ENCODE assay signal across 20 cellular contexts in genomic region chr5:36052542-36052941, GRCh38. TPM values are rescaled to one million over a fixed set of nuclear protein-coding genes. Genes with fewer than 3 reads are reported as not detected.
DNase-seq lines count a peak whose midpoint lies in the region; TF ChIP-seq lines count a peak whose summit lies in the region.
"Had no signal": no experiment of that assay in that cellular context is flagged by ENCODE, and none has a peak within 500 bp of the region (broad histone marks: within the 10 kb centered on the region; RNA-seq: fewer than 3 reads in every experiment).

No MANE protein-coding gene starts in this region.

- H3K4me2 ChIP-seq in BLaER1 (peak overlapping the region; percentile 89), GM23248 (ENCODE audit: unreplicated experiment) (no peak overlapping the region), mesenchymal stem cell (ENCODE audit: low read length, poor library complexity, severe bottlenecking) (no peak overlapping the region)

- H3F3A ChIP-seq in GM23248 (ENCODE audit: insufficient read depth): no peaks in the 10 kb centered on the region; the same call in 1 of the 2 replicates

- TF ChIP-seq EP300 in esophagus muscularis mucosa (IDR thresholded peaks at IDR 0.05): no peak

- in situ Hi-C loops in GM23248 (cut with MboI): no loop called here

- H3K27ac ChIP-seq in BLaER1 (peak overlapping the region; percentile 87), GM23248 (no peak overlapping the region), esophagus muscularis mucosa (replicated peaks in 1 of 4) (no peak overlapping the region), mesenchymal stem cell (ENCODE audit: low read length, poor library complexity, severe bottlenecking) (no peak overlapping the region)
- H3K27ac ChIP-seq: Peyer's patch had no signal

- no peaks in the 10 kb centered on the region for H4K20me1 ChIP-seq in BLaER1
- no peaks in the 10 kb centered on the region for H4K20me1 ChIP-seq in GM23248 (ENCODE audit: insufficient read depth)

- H4K8ac ChIP-seq in mesenchymal stem cell (ENCODE audit: low read length): no peak overlapping the region

- no peak overlapping the region for H2BK12ac ChIP-seq in mesenchymal stem cell (ENCODE audit: low read length in 2 of 2)

- H2BK120ac ChIP-seq in mesenchymal stem cell (ENCODE audit: low read depth, low read length): no peak overlapping the region

- no peak overlapping the region for H2BK5ac ChIP-seq in mesenchymal stem cell (ENCODE audit: low read depth, low read length, poor library complexity, severe bottlenecking)

- H3K23ac ChIP-seq in mesenchymal stem cell (ENCODE audit: low read length in 2 of 2): no peak overlapping the region

- TF ChIP-seq POLR2A in esophagus muscularis mucosa (IDR thresholded peaks at IDR 0.05; ENCODE audit: low read depth): no peak

- no peak overlapping the region for H3K14ac ChIP-seq in mesenchymal stem cell (ENCODE audit: low read length in 2 of 2)

- no peaks in the 10 kb centered on the region for H3K9me2 ChIP-seq in GM23248 (ENCODE audit: insufficient read depth)

- H2AK5ac ChIP-seq in mesenchymal stem cell (ENCODE audit: low read length, severe bottlenecking): no peak overlapping the region

- H3K18ac ChIP-seq in mesenchymal stem cell (ENCODE audit: low read depth in 1 of 2, low read length in 2 of 2): no peak overlapping the region

- DNase-seq in GM23248: peak; percentile 33
- DNase-seq in RKO (ENCODE audit: low spot score): peak; percentile 17
- peak; percentile 57 for DNase-seq in esophagus muscularis mucosa (ENCODE audit: extremely low spot score)
- DNase-seq in SW480 (ENCODE audit: low spot score): no peak
- no peak for DNase-seq in mesenchymal stem cell
- DNase-seq in NCI-H774 (lab: John Stamatoyannopoulos, UW): no peak
- DNase-seq: GDM1, NCI-H1417, NCI-H1694 treated with DMSO at 0.1 percent for 48 hours, NCI-H2081 treated with DMSO at 0.1 percent for 48 hours, NCI-H2171 treated with DMSO at 0.1 percent for 48 hours, Peyer's patch, Right ventricle myocardium superior, T-helper 17 cell had no signal

- H3K4ac ChIP-seq in mesenchymal stem cell (ENCODE audit: low read depth in 1 of 2, low read length in 2 of 2): no peak overlapping the region

- no peak overlapping the region for H4K91ac ChIP-seq in mesenchymal stem cell (ENCODE audit: low read length)

- no peak for TF ChIP-seq CTCF in esophagus muscularis mucosa (IDR thresholded peaks at IDR 0.05)

- no peaks in the 10 kb centered on the region for H3K27me3 ChIP-seq in BLaER1
- peaks cover 7% of the 10 kb centered on the region; the same call in 1 of the 2 replicates for H3K27me3 ChIP-seq in GM23248 (replicated peaks; ENCODE audit: insufficient read depth)
- H3K27me3 ChIP-seq in esophagus muscularis mucosa: no peaks in the 10 kb centered on the region
- peaks cover 3 to 28% of the 10 kb centered on the region in 2 experiments for H3K27me3 ChIP-seq in mesenchymal stem cell (ENCODE audit: control insufficient read depth in 1 of 2, insufficient read depth in 1 of 2, low read length in 2 of 2)
- H3K27me3 ChIP-seq: Peyer's patch had no signal

- H2AFZ ChIP-seq in GM23248 (no peak overlapping the region), mesenchymal stem cell (ENCODE audit: low read depth, low read length) (no peak overlapping the region)

- peaks cover 66% of the 10 kb centered on the region for H3K36me3 ChIP-seq in BLaER1
- H3K36me3 ChIP-seq in GM23248 (ENCODE audit: low read depth): no peaks in the 10 kb centered on the region
- no peaks in the 10 kb centered on the region for H3K36me3 ChIP-seq in esophagus muscularis mucosa
- H3K36me3 ChIP-seq in mesenchymal stem cell (ENCODE audit: control insufficient read depth in 1 of 2, insufficient read depth in 2 of 2, low read depth in 1 of 2, low read length in 2 of 2): no peaks in the 10 kb centered on the region
- H3K36me3 ChIP-seq: Peyer's patch had no signal

- H3K9ac ChIP-seq in BLaER1 (no peak overlapping the region), GM23248 (no peak overlapping the region), mesenchymal stem cell (ENCODE audit: low read length) (no peak overlapping the region)

- no peak overlapping the region for H3K4me3 ChIP-seq in BLaER1
- no peak overlapping the region for H3K4me3 ChIP-seq in GM23248
- H3K4me3 ChIP-seq in esophagus muscularis mucosa: no peak overlapping the region
- no peak overlapping the region for H3K4me3 ChIP-seq in mesenchymal stem cell (ENCODE audit: insufficient read depth in 1 of 2, low read depth in 1 of 2, low read length in 2 of 2)
- H3K4me3 ChIP-seq: Peyer's patch had no signal

- no peaks in the 10 kb centered on the region for H3K79me2 ChIP-seq in GM23248 (ENCODE audit: insufficient read depth)

- H3K4me1 ChIP-seq in BLaER1: peaks cover 63% of the 10 kb centered on the region
- H3K4me1 ChIP-seq in GM23248 (ENCODE audit: insufficient read depth): no peaks in the 10 kb centered on the region
- no peaks in the 10 kb centered on the region for H3K4me1 ChIP-seq in esophagus muscularis mucosa
- H3K4me1 ChIP-seq in mesenchymal stem cell (ENCODE audit: control insufficient read depth, insufficient read depth, low read depth, low read length): no peaks in the 10 kb centered on the region
- H3K4me1 ChIP-seq: Peyer's patch had no signal

- no peak overlapping the region for H2BK15ac ChIP-seq in mesenchymal stem cell (ENCODE audit: low read depth, poor library complexity, severe bottlenecking)

- H3K79me1 ChIP-seq in mesenchymal stem cell (replicated peaks; ENCODE audit: low read length, poor library complexity, severe bottlenecking): no peaks in the 10 kb centered on the region

- H3K9me3 ChIP-seq in BLaER1 (peaks cover 35% of the 10 kb centered on the region), GM23248 (ENCODE audit: low read depth) (no peaks in the 10 kb centered on the region), esophagus muscularis mucosa (no peaks in the 10 kb centered on the region), mesenchymal stem cell (ENCODE audit: control insufficient read depth, low read length) (no peaks in the 10 kb centered on the region)
- H3K9me3 ChIP-seq: Peyer's patch had no signal

- intact Hi-C loops in esophagus muscularis mucosa (cut with DNase I): no loop called here

RNA-seq across cellular contexts. Expression of gene UGT3A2, which starts 14.1 kb away (rescaled TPM):
- total RNA-seq in GM23248 (2014; rRNA removed; shearing (Covaris generic)): not detected in 2 replicates
- polyA plus RNA-seq in GM23248 (2016; fragmentation: Nextera tagmentation; extraction: Ambion mirVana): not detected in 2 replicates
- total RNA-seq in esophagus muscularis mucosa: not detected
- not detected for polyA plus RNA-seq in mesenchymal stem cell (2013, experiment 1 of 2)
- polyA plus RNA-seq in mesenchymal stem cell (2013, experiment 2 of 2): not detected
- total RNA-seq: A172, MCF 10A, NCI-H460, Peyer's patch, Right ventricle myocardium superior, T-helper 17 cell had no signal
- polyA plus RNA-seq: AG04450, IgD-negative memory B cell had no signal

Comparison
In these comparisons a context has a peak if more than half of its experiments do, and no peak if none do; other contexts are left out.
1. DNase-seq: peak in GM23248 (single experiment), RKO (single experiment) and esophagus muscularis mucosa (single experiment); none in SW480 (single experiment), mesenchymal stem cell (single experiment) and NCI-H774 (single experiment).